12 cellular contexts compared by ENCODE assay signal in the genomic region with DNA sequence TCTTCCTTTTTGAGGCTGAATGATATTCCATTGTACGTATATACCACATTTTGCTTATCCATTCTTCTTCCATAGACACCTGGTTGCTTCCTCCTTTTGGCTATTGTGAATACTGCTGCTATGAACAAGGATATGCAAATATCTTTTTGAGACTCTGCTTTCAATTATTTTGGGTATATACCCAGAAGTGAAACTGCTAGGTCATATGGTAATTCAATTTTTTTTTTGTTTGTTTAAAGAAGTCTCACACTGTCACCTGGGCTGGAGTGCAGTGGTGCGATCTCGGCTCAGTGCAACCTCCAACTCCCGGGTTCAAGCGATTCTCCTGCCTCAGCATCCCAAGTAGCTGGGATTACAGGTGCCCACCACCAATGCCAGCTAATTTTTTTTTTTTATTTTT.
DNase-seq lines count a peak whose midpoint lies in the region; ATAC-seq and TF ChIP-seq lines count a peak whose summit lies in the region.
"Had no signal": no experiment of that assay in that cellular context is flagged by ENCODE, and none has a peak within 500 bp of the region (broad histone marks: within the 10 kb centered on the region; RNA-seq: fewer than 3 reads in every experiment).

No MANE protein-coding gene starts in this region.

- TF ChIP-seq CTCF in lower leg skin (IDR thresholded peaks at IDR 0.05) = no peak

- DNase-seq in germinal center (ENCODE audit: low spot score) (peak; percentile 6), epidermal melanocyte (ENCODE audit: insufficient read length, low spot score) (no peak), NCI-H1092 treated with DMSO at 0.1 percent for 48 hours (lab: John Stamatoyannopoulos, UW) (no peak), lower leg skin (ENCODE audit: low spot score in 2 of 2) (no peak)
- DNase-seq in stimulated activated CD4-positive, alpha-beta T cell treated with anti-CD3 and anti-CD28 coated beads, Interleukin-15, amount 100 ng/mL, for 24 hours = no peak
- DNase-seq: activated CD8-positive, alpha-beta memory T cell treated with anti-CD3 and anti-CD28 coated beads for 24 hours; mesenchymal stem cell; MV-4-11; Right ventricle myocardium superior had no signal

- WGBS in lower leg skin, 2 donors = 97 to 99% methylated on average over 5 of the region's 5 CpGs

- ATAC-seq in GM18519 (IDR thresholded peaks at IDR 0.05; ENCODE audit: low FRiP score, unreplicated experiment) (peak; percentile 99), GM21526 (IDR thresholded peaks at IDR 0.05; ENCODE audit: low FRiP score, unreplicated experiment) (peak; percentile 97), HG03135 (IDR thresholded peaks at IDR 0.05; ENCODE audit: unreplicated experiment) (peak; percentile 99)

- no peak overlapping the region for H3K4me3 ChIP-seq in lower leg skin (ENCODE audit: low read depth, poor library complexity, severe bottlenecking)

- TF ChIP-seq POLR2A in lower leg skin (IDR thresholded peaks at IDR 0.05) = no peak

- intact Hi-C loops in lower leg skin (cut with DNase I; ENCODE audit: low total_unique reads) = no loop called here
